In genomic region chr3:16927485-16927884, GRCh38 we compare ENCODE assay signal across 1 cellular context.
TF ChIP-seq lines count a peak whose summit lies in the region.

No MANE protein-coding gene starts in this region.

TF ChIP-seq in H1, 55 proteins besides CTCF, POLR2A, EP300 and RAD21 (continued from another document):
- TF ChIP-seq USF2 (IDR thresholded peaks at IDR 0.05; ENCODE audit: low read length) = no peak
- no peak for TF ChIP-seq CHD1 (IDR thresholded peaks at IDR 0.05; ENCODE audit: low read depth, low read length)
- no peak for TF ChIP-seq BACH1 (IDR thresholded peaks at IDR 0.05; ENCODE audit: low read length)
- no peak for TF ChIP-seq CBX8 (IDR thresholded peaks at IDR 0.05; ENCODE audit: borderline replicate concordance, low read depth, low read length)
- TF ChIP-seq, protein P1, sequence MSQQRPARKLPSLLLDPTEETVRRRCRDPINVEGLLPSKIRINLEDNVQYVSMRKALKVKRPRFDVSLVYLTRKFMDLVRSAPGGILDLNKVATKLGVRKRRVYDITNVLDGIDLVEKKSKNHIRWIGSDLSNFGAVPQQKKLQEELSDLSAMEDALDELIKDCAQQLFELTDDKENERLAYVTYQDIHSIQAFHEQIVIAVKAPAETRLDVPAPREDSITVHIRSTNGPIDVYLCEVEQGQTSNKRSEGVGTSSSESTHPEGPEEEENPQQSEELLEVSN (IDR thresholded peaks at IDR 0.05) = no peak
- TF ChIP-seq HDAC6 (IDR thresholded peaks at IDR 0.05; ENCODE audit: low read depth, low read length) = no peak
- no peak for TF ChIP-seq TAF7 (optimal IDR thresholded peaks at IDR 0.05; ENCODE audit: borderline replicate concordance, low read depth, low read length)
- no peak for TF ChIP-seq SRF (IDR thresholded peaks at IDR 0.05; ENCODE audit: low read depth, low read length)
- TF ChIP-seq BRCA1 (IDR thresholded peaks at IDR 0.05; ENCODE audit: low read depth, low read length) = no peak
- no peak for TF ChIP-seq PHF8 (conservative IDR thresholded peaks at IDR 0.05; ENCODE audit: low read depth, low read length)
- TF ChIP-seq CBX5 (IDR thresholded peaks at IDR 0.05; ENCODE audit: low read depth, low read length) = no peak
- TF ChIP-seq RBBP5 (IDR thresholded peaks at IDR 0.05; ENCODE audit: borderline replicate concordance, low read depth, low read length) = no peak
- no peak for TF ChIP-seq EZH2 (IDR thresholded peaks at IDR 0.05; ENCODE audit: low read depth, low read length, severe bottlenecking)
